24 cellular contexts compared by ENCODE assay signal in the genomic region with DNA sequence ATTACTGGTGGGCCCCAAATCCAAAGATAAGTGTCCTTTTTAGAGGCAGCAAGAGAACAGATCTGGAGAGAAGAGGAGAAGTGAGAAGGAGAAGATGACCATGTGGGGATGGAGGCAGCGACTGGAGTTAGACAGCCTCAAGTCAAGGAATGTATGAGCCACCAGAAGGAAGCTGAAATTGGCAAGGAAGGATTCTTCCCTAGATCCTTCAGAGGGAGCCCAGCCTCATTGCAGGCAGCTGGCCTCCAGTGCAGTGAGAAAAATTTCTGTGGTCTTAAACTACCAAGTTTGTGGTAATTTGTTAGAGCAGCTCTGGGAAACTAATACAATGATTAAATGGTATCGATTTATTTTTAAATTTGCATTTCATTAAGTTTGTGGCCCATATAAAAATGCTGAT.
"Had no signal": no experiment of that assay in that cellular context is flagged by ENCODE, and none has a peak within 500 bp of the region (broad histone marks: within the 10 kb centered on the region; RNA-seq: fewer than 3 reads in every experiment).

No MANE protein-coding gene starts in this region.

- H3K79me2 ChIP-seq: hepatocyte had no signal

- H3K9me3 ChIP-seq: gastroesophageal sphincter, heart left ventricle, left lung, pancreas, right lobe of liver, testis, tibial artery had no signal

- H2AFZ ChIP-seq: hepatocyte had no signal

- H3K27ac Mint-ChIP-seq: dendritic cell treated with granulocyte-macrophage colony-stimulating factor and Interleukin-4, amounts not matched to agents 40 ng/mL and 50 ng/mL, for 4 days; endodermal cell; natural killer cell; stimulated activated effector memory CD8-positive, alpha-beta T cell treated with anti-CD3 and anti-CD28 coated beads, Interleukin-12 subunit alpha, Interleukin-12 subunit beta, amount 100 ng/mL, for 72 hours; type B pancreatic cell had no signal

- H3K4me1 ChIP-seq: foreskin keratinocyte, gastroesophageal sphincter, heart left ventricle, left lung, pancreas, testis, tibial artery had no signal

- ATAC-seq: esophagus mucosa; foreskin keratinocyte; gastroesophageal sphincter; heart left ventricle; left cardiac atrium; left lung; natural killer cell; pancreas; right lobe of liver; stimulated activated effector memory CD8-positive, alpha-beta T cell treated with anti-CD3 and anti-CD28 coated beads, Interleukin-12 subunit alpha, Interleukin-12 subunit beta, amount 100 ng/mL, for 72 hours had no signal

- H3K4me3 Mint-ChIP-seq: dendritic cell treated with granulocyte-macrophage colony-stimulating factor and Interleukin-4, amounts not matched to agents 40 ng/mL and 50 ng/mL, for 4 days; endodermal cell; natural killer cell; stimulated activated effector memory CD8-positive, alpha-beta T cell treated with anti-CD3 and anti-CD28 coated beads, Interleukin-12 subunit alpha, Interleukin-12 subunit beta, amount 100 ng/mL, for 72 hours; type B pancreatic cell had no signal

- DNase-seq: effector CD8-positive, alpha-beta T cell; endodermal cell; foreskin keratinocyte; heart left ventricle; left cardiac atrium; left lung; mesendoderm; midbrain; natural killer cell; pancreas; right lobe of liver; stimulated activated CD4-positive, alpha-beta T cell treated with anti-CD3 and anti-CD28 coated beads, Interleukin-2, amount 100 ng/mL, for 24 hours; stimulated activated CD4-positive, alpha-beta T cell treated with anti-CD3 and anti-CD28 coated beads, Interleukin-4, amount 100 ng/mL, for 24 hours; stimulated activated naive CD4-positive, alpha-beta T cell treated with Interleukin-2 at 50 U/mL for 16 hours; substantia nigra; testis; tibial artery had no signal

- H3K36me3 Mint-ChIP-seq: natural killer cell; stimulated activated effector memory CD8-positive, alpha-beta T cell treated with anti-CD3 and anti-CD28 coated beads, Interleukin-12 subunit alpha, Interleukin-12 subunit beta, amount 100 ng/mL, for 72 hours; type B pancreatic cell had no signal

- H3K27ac ChIP-seq: epithelial cell of prostate, foreskin keratinocyte, gastroesophageal sphincter, heart left ventricle, hepatocyte, left lung, pancreas, right lobe of liver, testis, tibial artery had no signal

- H3K36me3 ChIP-seq: gastroesophageal sphincter, heart left ventricle, left lung, pancreas, right lobe of liver, tibial artery had no signal

- H3K4me3 ChIP-seq: gastroesophageal sphincter, heart left ventricle, hepatocyte, left lung, pancreas, right lobe of liver, testis, tibial artery had no signal

- H3K4me2 ChIP-seq: hepatocyte had no signal

- H3K27me3 Mint-ChIP-seq: dendritic cell treated with granulocyte-macrophage colony-stimulating factor and Interleukin-4, amounts not matched to agents 40 ng/mL and 50 ng/mL, for 4 days; type B pancreatic cell had no signal

- H3K4me1 Mint-ChIP-seq: natural killer cell; stimulated activated effector memory CD8-positive, alpha-beta T cell treated with anti-CD3 and anti-CD28 coated beads, Interleukin-12 subunit alpha, Interleukin-12 subunit beta, amount 100 ng/mL, for 72 hours had no signal

- H3K9me3 Mint-ChIP-seq: endodermal cell, type B pancreatic cell had no signal

- H3K27me3 ChIP-seq: foreskin keratinocyte, gastroesophageal sphincter, heart left ventricle, hepatocyte, left lung, pancreas, right lobe of liver, testis, tibial artery had no signal
